In genomic region chr22:46045459-46046298, GRCh38 we compare ENCODE assay signal across 9 cellular contexts.
DNase-seq lines count a peak whose midpoint lies in the region; ATAC-seq, FAIRE-seq and TF ChIP-seq lines count a peak whose summit lies in the region.
"Had no signal": no experiment of that assay in that cellular context is flagged by ENCODE, and none has a peak within 500 bp of the region (broad histone marks: within the 10 kb centered on the region; RNA-seq: fewer than 3 reads in every experiment).

No MANE protein-coding gene starts in this region.

- in situ Hi-C loops in mammary epithelial cell (cut with MboI; ENCODE audit: low sequenced_read_pairs in 2 of 2) (no loop called here), HepG2 (cut with HindIII; ENCODE audit: extremely low pct_ligation_motif_present, low pct_unique_long_range_greater_than_20kb) (no loop called here)

- TF ChIP-seq EP300 in HepG2 (IDR thresholded peaks at IDR 0.05; ENCODE audit: low read depth in 2 of 2, low read length in 2 of 2) (no peak), HepG2 (CRISPR knock-in tag; IDR thresholded peaks at IDR 0.05; ENCODE audit: borderline replicate concordance) (no peak), stomach (IDR thresholded peaks at IDR 0.05) (no peak)

- H2AFZ ChIP-seq in mammary epithelial cell (ENCODE audit: low read depth, low read length) = peak overlapping the region; percentile 90
- H2AFZ ChIP-seq in HepG2 (ENCODE audit: low read length) = no peak overlapping the region

- no peak for TF ChIP-seq RAD21 in HepG2 (CRISPR knock-in tag; IDR thresholded peaks at IDR 0.05)

- H3K79me2 ChIP-seq in mammary epithelial cell (ENCODE audit: insufficient read depth, low read length) (peaks cover 4% of the 10 kb centered on the region), HepG2 (ENCODE audit: insufficient read depth, low read length) (no peaks in the 10 kb centered on the region)

- intact Hi-C loops in mammary epithelial cell (cut with micrococcal nuclease) (no loop called here), HepG2 (cut with micrococcal nuclease; ENCODE audit: unreplicated experiment) (no loop called here), stomach (cut with DNase I; ENCODE audit: low total_unique reads) (no loop called here)

- POLR2A ChIA-PET in HepG2 (lab: Yijun Ruan, JAX) = no interaction called here

- H3K4me1 ChIP-seq in mammary epithelial cell (ENCODE audit: insufficient read depth, low read length) = peaks cover 39% of the 10 kb centered on the region
- peaks cover 11% of the 10 kb centered on the region for H3K4me1 ChIP-seq in HepG2 (ENCODE audit: insufficient read depth, low read length)
- peaks cover 60 to 92% (median 84%) of the 10 kb centered on the region in 4 donors for H3K4me1 ChIP-seq in stomach
- H3K4me1 ChIP-seq: A549 had no signal

- no peak for FAIRE-seq in HepG2 (lab: Jason Lieb, UNC)
- FAIRE-seq: A549 had no signal

- TF ChIP-seq CTCF in mammary epithelial cell (conservative IDR thresholded peaks at IDR 0.05 in 1 of 2, IDR thresholded peaks at IDR 0.05 in 1 of 2; ENCODE audit: extremely low read depth in 1 of 2, insufficient read depth in 1 of 2, low read depth in 1 of 2, low read length in 2 of 2) = no peak
- no peak for TF ChIP-seq CTCF in HepG2 (CRISPR knock-in tag; IDR thresholded peaks at IDR 0.05)
- TF ChIP-seq CTCF in stomach (IDR thresholded peaks at IDR 0.05) = no peak

- TF ChIP-seq POLR2A in HepG2 (IDR thresholded peaks at IDR 0.05; ENCODE audit: insufficient read depth in 1 of 2, low read depth in 2 of 2, low read length in 2 of 2) (no peak), stomach (IDR thresholded peaks at IDR 0.05) (no peak)

- CTCF ChIA-PET in mammary epithelial cell (lab: Charles Lee; ENCODE audit: low non-redundant PET) (no interaction called here), HepG2 (lab: Yijun Ruan, JAX; ENCODE audit: low intra/inter-chr PET ratio, low total read pairs) (no interaction called here)

- no peaks in the 10 kb centered on the region for H4K20me1 ChIP-seq in mammary epithelial cell (ENCODE audit: insufficient read depth, low read length)
- peaks cover 9% of the 10 kb centered on the region; the same call in 1 of the 2 replicates for H4K20me1 ChIP-seq in HepG2 (ENCODE audit: insufficient read depth, low read length)

- WGBS in mammary epithelial cell (ENCODE audit: low coverage, missing lambda C conversion rate) = 74% methylated on average over 8 of the region's 12 CpGs
- 42% methylated on average over 6 of the region's 12 CpGs for WGBS in HepG2 (ENCODE audit: low lambda C conversion rate)
- WGBS in stomach, 5 donors = 16 to 35% (median 24%) methylated on average over 7 to 12 of the region's 12 CpGs

- H3K4me3 ChIP-seq in mammary epithelial cell (replicated peaks in 1 of 3; ENCODE audit: insufficient read depth in 1 of 3, low read depth in 2 of 3, low read length in 3 of 3) (peak overlapping the region; percentile 22 to 37 (median 35)), HepG2 (replicated peaks in 1 of 3; ENCODE audit: insufficient read depth in 1 of 3, low read depth in 2 of 3, low read length in 3 of 3) (no peak overlapping the region), stomach (peak overlapping the region; percentile 61 to 69 (median 66))
- H3K4me3 ChIP-seq: A549 had no signal

- peak; percentile 32 for DNase-seq in NCI-H2107 treated with DMSO at 0.1 percent for 48 hours (lab: John Stamatoyannopoulos, UW; ENCODE audit: unreplicated experiment)
- no peak for DNase-seq in NCI-H2107 (lab: John Stamatoyannopoulos, UW)
- DNase-seq in mammary epithelial cell = no peak
- DNase-seq in HepG2 (ENCODE audit: low spot score) = no peak
- peak; percentile 58 for DNase-seq in stomach
- DNase-seq in NCI-H187 treated with DMSO at 0.1 percent for 48 hours (lab: John Stamatoyannopoulos, UW) = no peak
- DNase-seq in HCEC 1CT = no peak

- H3K36me3 ChIP-seq in mammary epithelial cell (ENCODE audit: insufficient read depth, low read length) = no peaks in the 10 kb centered on the region
- H3K36me3 ChIP-seq in HepG2 (replicated peaks in 1 of 2; ENCODE audit: control insufficient read depth in 1 of 2, insufficient read depth in 2 of 2, low read length in 2 of 2) = no peaks in the 10 kb centered on the region
- H3K36me3 ChIP-seq in stomach = peaks cover 0 to 10% (median 8%) of the 10 kb centered on the region in 4 donors

- H3K4me2 ChIP-seq in mammary epithelial cell (ENCODE audit: insufficient read depth, low read depth, low read length) = peak overlapping the region; percentile 91
- H3K4me2 ChIP-seq in HepG2 (ENCODE audit: low read depth, low read length) = no peak overlapping the region
- H3K4me2 ChIP-seq: A549 had no signal

- BruUV-seq in mammary epithelial cell (replicated peaks; lab: Mats Ljungman, UMichigan) = no TSS peak
- no TSS peak for BruUV-seq in HepG2 (replicated peaks; lab: Mats Ljungman, UMichigan)

- ATAC-seq in HepG2 = peak; percentile 35
- no peak for ATAC-seq in GM19395 (IDR thresholded peaks at IDR 0.05; ENCODE audit: unreplicated experiment)

- dilution Hi-C loops in mammary epithelial cell (cut with HindIII; ENCODE audit: low sequenced_read_pairs) = no loop called here

- no peak overlapping the region for H3K27ac ChIP-seq in mammary epithelial cell (ENCODE audit: insufficient read depth, low read depth, low read length)
- H3K27ac ChIP-seq in HepG2 (ENCODE audit: extremely low read length, insufficient read depth, low read length) = no peak overlapping the region
- peak overlapping the region; percentile 92 to 100 (median 98) for H3K27ac ChIP-seq in stomach
- H3K27ac ChIP-seq: A549 had no signal

- no peaks in the 10 kb centered on the region for H3K9me3 ChIP-seq in mammary epithelial cell (replicated peaks; ENCODE audit: insufficient read depth, low read length)
- H3K9me3 ChIP-seq in HepG2 (ENCODE audit: low read length) = no peaks in the 10 kb centered on the region
- no peaks in the 10 kb centered on the region for H3K9me3 ChIP-seq in stomach
- H3K9me3 ChIP-seq: A549 had no signal

- H3K9ac ChIP-seq in mammary epithelial cell (ENCODE audit: insufficient read depth, low read length) (no peak overlapping the region), HepG2 (ENCODE audit: insufficient read depth, low read depth, low read length) (no peak overlapping the region)

- no peaks in the 10 kb centered on the region for H3K27me3 ChIP-seq in mammary epithelial cell (ENCODE audit: insufficient read depth, low read length)
- peaks cover 27 to 78% of the 10 kb centered on the region in 2 experiments for H3K27me3 ChIP-seq in HepG2 (ENCODE audit: control insufficient read depth in 1 of 2, insufficient read depth in 2 of 2, low read length in 2 of 2)
- H3K27me3 ChIP-seq in stomach = no peaks in the 10 kb centered on the region

TF ChIP-seq in HepG2, 621 proteins besides CTCF, POLR2A, EP300 and RAD21:
- TF ChIP-seq SMYD3 (CRISPR knock-in tag; IDR thresholded peaks at IDR 0.05) (no peak), IRX3 (CRISPR knock-in tag; IDR thresholded peaks at IDR 0.05; ENCODE audit: borderline replicate concordance, low read depth) (no peak), RFXAP (CRISPR knock-in tag; IDR thresholded peaks at IDR 0.05; ENCODE audit: borderline replicate concordance) (no peak), XRCC5 (optimal IDR thresholded peaks at IDR 0.05; ENCODE audit: low read length) (no peak)
TF ChIP-seq in HepG2: peak in this region for 0.

Comparison
In these comparisons a context has a peak if more than half of its experiments do, and no peak if none do; other contexts are left out.
1. DNase-seq: peak in NCI-H2107 treated with DMSO at 0.1 percent for 48 hours (single experiment) and stomach (single experiment); none in NCI-H2107 (single experiment), mammary epithelial cell (single experiment), HepG2 (single experiment), NCI-H187 treated with DMSO at 0.1 percent for 48 hours (single experiment) and HCEC 1CT (single experiment).
2. H3K27ac ChIP-seq: peak in stomach (5 of 5); none in mammary epithelial cell (single experiment) and HepG2 (single experiment).
3. H3K4me3 ChIP-seq: peak in mammary epithelial cell (3 of 3) and stomach (4 of 4); none in HepG2 (0 of 3).